ENCODE assay signal across 23 cellular contexts in genomic region chr6:24513602-24514001, GRCh38. TPM values are rescaled to one million over a fixed set of nuclear protein-coding genes. Genes with fewer than 3 reads are reported as not detected.
DNase-seq lines count a peak whose midpoint lies in the region; ATAC-seq and TF ChIP-seq lines count a peak whose summit lies in the region.
"Had no signal": no experiment of that assay in that cellular context is flagged by ENCODE, and none has a peak within 500 bp of the region (broad histone marks: within the 10 kb centered on the region; RNA-seq: fewer than 3 reads in every experiment).

No MANE protein-coding gene starts in this region.

- peaks cover 57% of the 10 kb centered on the region for H3K36me3 Mint-ChIP-seq in CD4-positive, CD25-positive, alpha-beta regulatory T cell
- H3K36me3 Mint-ChIP-seq: CD14-positive monocyte had no signal

- no peaks in the 10 kb centered on the region for H3K27me3 Mint-ChIP-seq in CD4-positive, CD25-positive, alpha-beta regulatory T cell
- H3K27me3 Mint-ChIP-seq: activated CD4-positive, alpha-beta memory T cell treated with anti-CD3 and anti-CD28 coated beads, Interleukin-2, amount 10 ng/mL, durations not matched to agents 7 days and 5 days had no signal

- H3K27ac Mint-ChIP-seq in CD4-positive, CD25-positive, alpha-beta regulatory T cell = peak overlapping the region in 2 of 3 donors; percentile 3 to 16
- H3K27ac Mint-ChIP-seq: activated CD4-positive, alpha-beta memory T cell treated with anti-CD3 and anti-CD28 coated beads, Interleukin-2, amount 10 ng/mL, durations not matched to agents 7 days and 5 days; CD14-positive monocyte had no signal

- no peaks in the 10 kb centered on the region for H4K20me1 ChIP-seq in MM.1S (ENCODE audit: insufficient read depth, low read length)

- no peak for ATAC-seq in CD4-positive, CD25-positive, alpha-beta regulatory T cell (ENCODE audit: low read depth in 2 of 2)
- ATAC-seq in GM19328 (IDR thresholded peaks at IDR 0.05; ENCODE audit: unreplicated experiment) (peak; percentile 54), HG02642 (IDR thresholded peaks at IDR 0.05; ENCODE audit: poor library complexity, unreplicated experiment) (peak; percentile 46), SK-N-SH treated with all-trans-retinoic acid at 6 μM for 48 hours (no peak), GM19452 (IDR thresholded peaks at IDR 0.05; ENCODE audit: unreplicated experiment) (no peak)
- ATAC-seq: psoas muscle had no signal

- H3K27ac ChIP-seq in CD4-positive, CD25-positive, alpha-beta regulatory T cell (ENCODE audit: insufficient read depth, low read length, poor library complexity, severe bottlenecking) = no peak overlapping the region
- H3K27ac ChIP-seq in MM.1S (ENCODE audit: low read length) = peak overlapping the region; percentile 72; the same call in 1 of the 2 replicates
- H3K27ac ChIP-seq: esophagus muscularis mucosa, GM23248, psoas muscle, spleen, upper lobe of left lung, VCaP had no signal

- TF ChIP-seq CTCF in MM.1S (IDR thresholded peaks at IDR 0.05; ENCODE audit: low read length) = peak; percentile 55

- H3K9ac ChIP-seq in MM.1S (ENCODE audit: low read length) = peak overlapping the region; percentile 24; the same call in 1 of the 2 replicates
- H3K9ac ChIP-seq: GM23248 had no signal

- peaks cover 2 to 12% (median 5%) of the 10 kb centered on the region in 4 donors for H3K4me1 Mint-ChIP-seq in CD4-positive, CD25-positive, alpha-beta regulatory T cell
- H3K4me1 Mint-ChIP-seq: activated CD4-positive, alpha-beta memory T cell treated with anti-CD3 and anti-CD28 coated beads, Interleukin-2, amount 10 ng/mL, durations not matched to agents 7 days and 5 days; CD14-positive monocyte had no signal

- H3K9me3 Mint-ChIP-seq in CD4-positive, CD25-positive, alpha-beta regulatory T cell = peaks cover 0 to 3% (median 0%) of the 10 kb centered on the region in 7 donors
- H3K9me3 Mint-ChIP-seq: activated CD4-positive, alpha-beta memory T cell treated with anti-CD3 and anti-CD28 coated beads, Interleukin-2, amount 10 ng/mL, durations not matched to agents 7 days and 5 days had no signal

- H3K4me1 ChIP-seq in CD4-positive, CD25-positive, alpha-beta regulatory T cell (ENCODE audit: control insufficient read depth, insufficient read depth, low read length, poor library complexity, severe bottlenecking) = no peaks in the 10 kb centered on the region
- H3K4me1 ChIP-seq in MM.1S (ENCODE audit: low read length) = peaks cover 28% of the 10 kb centered on the region
- H3K4me1 ChIP-seq: psoas muscle had no signal

- no peaks in the 10 kb centered on the region for H3K9me2 ChIP-seq in MM.1S (replicated peaks; ENCODE audit: insufficient read depth, low read length)

- no peaks in the 10 kb centered on the region for H3K9me3 ChIP-seq in CD4-positive, CD25-positive, alpha-beta regulatory T cell (ENCODE audit: control insufficient read depth in 2 of 2, low read length in 2 of 2)
- H3K9me3 ChIP-seq in MM.1S (replicated peaks; ENCODE audit: insufficient read depth, low read length) = no peaks in the 10 kb centered on the region
- H3K9me3 ChIP-seq: esophagus muscularis mucosa, psoas muscle, upper lobe of left lung had no signal

- no peak for DNase-seq in CD4-positive, CD25-positive, alpha-beta regulatory T cell
- peak; percentile 88 for DNase-seq in MM.1S
- DNase-seq in NCI-H2029 treated with DMSO at 0.1 percent for 48 hours (lab: John Stamatoyannopoulos, UW) = no peak
- no peak for DNase-seq in NCI-H2227 (lab: John Stamatoyannopoulos, UW; ENCODE audit: unreplicated experiment)
- DNase-seq: activated CD4-positive, alpha-beta memory T cell treated with anti-CD3 and anti-CD28 coated beads, Interleukin-2, amount 10 ng/mL, durations not matched to agents 7 days and 5 days; caudate nucleus; GM23248; IMR-90; mesenchymal stem cell; NCI-H2081 treated with DMSO at 0.1 percent for 48 hours; NCI-H748 treated with DMSO at 0.1 percent for 48 hours; psoas muscle; spleen; stimulated activated naive CD4-positive, alpha-beta T cell; T-helper 1 cell; upper lobe of left lung had no signal

- H3K4me2 ChIP-seq in MM.1S (ENCODE audit: low read depth, low read length) = peak overlapping the region; percentile 28

- H3K79me2 ChIP-seq in MM.1S (ENCODE audit: low read length) = no peaks in the 10 kb centered on the region

- no peak overlapping the region for H3K4me3 ChIP-seq in CD4-positive, CD25-positive, alpha-beta regulatory T cell (ENCODE audit: low read depth, low read length)
- H3K4me3 ChIP-seq in MM.1S (ENCODE audit: low read length) = no peak overlapping the region
- H3K4me3 ChIP-seq: esophagus muscularis mucosa, GM23248, psoas muscle, spleen, upper lobe of left lung had no signal

- no peak overlapping the region for H3K4me3 Mint-ChIP-seq in CD4-positive, CD25-positive, alpha-beta regulatory T cell
- H3K4me3 Mint-ChIP-seq: activated CD4-positive, alpha-beta memory T cell treated with anti-CD3 and anti-CD28 coated beads, Interleukin-2, amount 10 ng/mL, durations not matched to agents 7 days and 5 days; CD14-positive monocyte had no signal

- peaks cover 12% of the 10 kb centered on the region for H3K36me3 ChIP-seq in CD4-positive, CD25-positive, alpha-beta regulatory T cell (ENCODE audit: control insufficient read depth, insufficient read depth, low read length)
- no peaks in the 10 kb centered on the region for H3K36me3 ChIP-seq in MM.1S (replicated peaks; ENCODE audit: insufficient read depth, low read length)

- H3F3A ChIP-seq in MM.1S (ENCODE audit: insufficient read depth, low read length) = peaks cover 23% of the 10 kb centered on the region

- no peaks in the 10 kb centered on the region for H3K27me3 ChIP-seq in CD4-positive, CD25-positive, alpha-beta regulatory T cell (ENCODE audit: control insufficient read depth, insufficient read depth, low read length)
- H3K27me3 ChIP-seq in MM.1S (replicated peaks; ENCODE audit: insufficient read depth, low read length) = no peaks in the 10 kb centered on the region
- H3K27me3 ChIP-seq: esophagus muscularis mucosa, spleen, upper lobe of left lung had no signal

- 0 out of 2 replicates have a peak overlapping the region, but pooled peaks have one; percentile 12 for H2AFZ ChIP-seq in MM.1S (ENCODE audit: low read length)
- H2AFZ ChIP-seq: GM23248 had no signal

TF ChIP-seq in SK-N-SH treated with all-trans-retinoic acid at 6 μM for 48 hours, 23 proteins besides CTCF, POLR2A, EP300 and RAD21 (continues in another document):
- TF ChIP-seq ISL1 (CRISPR knock-in tag; IDR thresholded peaks at IDR 0.05) (no peak), CREB5 (CRISPR knock-in tag; IDR thresholded peaks at IDR 0.05; ENCODE audit: low read depth) (no peak), ZFP30 (CRISPR knock-in tag; IDR thresholded peaks at IDR 0.05) (no peak), ESRRG (CRISPR knock-in tag; IDR thresholded peaks at IDR 0.05) (no peak), SNAI2 (CRISPR knock-in tag; IDR thresholded peaks at IDR 0.05) (no peak), TOX (CRISPR knock-in tag; IDR thresholded peaks at IDR 0.05; ENCODE audit: borderline replicate concordance) (no peak), ZNF565 (CRISPR knock-in tag; conservative IDR thresholded peaks at IDR 0.05; ENCODE audit: low read depth) (no peak), ZFP3 (CRISPR knock-in tag; IDR thresholded peaks at IDR 0.05) (no peak), BACH2 (CRISPR knock-in tag; IDR thresholded peaks at IDR 0.05; ENCODE audit: borderline replicate concordance) (no peak), OSR1 (CRISPR knock-in tag; IDR thresholded peaks at IDR 0.05) (no peak), RARB (CRISPR knock-in tag; IDR thresholded peaks at IDR 0.05) (no peak), ZC3H10 (CRISPR knock-in tag; IDR thresholded peaks at IDR 0.05) (no peak), CSDC2 (CRISPR knock-in tag; IDR thresholded peaks at IDR 0.05) (no peak), PPARA (CRISPR knock-in tag; IDR thresholded peaks at IDR 0.05; ENCODE audit: borderline replicate concordance) (no peak), TCF4 (CRISPR knock-in tag; IDR thresholded peaks at IDR 0.05; ENCODE audit: borderline replicate concordance) (no peak)
- TF ChIP-seq, protein P1, sequence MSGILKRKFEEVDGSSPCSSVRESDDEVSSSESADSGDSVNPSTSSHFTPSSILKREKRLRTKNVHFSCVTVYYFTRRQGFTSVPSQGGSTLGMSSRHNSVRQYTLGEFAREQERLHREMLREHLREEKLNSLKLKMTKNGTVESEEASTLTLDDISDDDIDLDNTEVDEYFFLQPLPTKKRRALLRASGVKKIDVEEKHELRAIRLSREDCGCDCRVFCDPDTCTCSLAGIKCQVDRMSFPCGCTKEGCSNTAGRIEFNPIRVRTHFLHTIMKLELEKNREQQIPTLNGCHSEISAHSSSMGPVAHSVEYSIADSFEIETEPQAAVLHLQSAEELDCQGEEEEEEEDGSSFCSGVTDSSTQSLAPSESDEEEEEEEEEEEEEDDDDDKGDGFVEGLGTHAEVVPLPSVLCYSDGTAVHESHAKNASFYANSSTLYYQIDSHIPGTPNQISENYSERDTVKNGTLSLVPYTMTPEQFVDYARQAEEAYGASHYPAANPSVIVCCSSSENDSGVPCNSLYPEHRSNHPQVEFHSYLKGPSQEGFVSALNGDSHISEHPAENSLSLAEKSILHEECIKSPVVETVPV (CRISPR knock-in tag; IDR thresholded peaks at IDR 0.05) = no peak

RNA-seq across cellular contexts. Expression of gene ALDH5A1, which starts 18.8 kb away (rescaled TPM):
- total RNA-seq in CD4-positive, CD25-positive, alpha-beta regulatory T cell = 4.7 TPM
- polyA plus RNA-seq in CD4-positive, CD25-positive, alpha-beta regulatory T cell = 10 to 100 TPM in 2 of 4 donors, 1 to 10 TPM in 2; 9.1 to 14.9 (median 10.2) TPM

RNA-seq across cellular contexts. Expression of gene GPLD1, which starts 24.2 kb away (rescaled TPM):
- total RNA-seq in CD4-positive, CD25-positive, alpha-beta regulatory T cell = 1.7 TPM
- polyA plus RNA-seq in CD4-positive, CD25-positive, alpha-beta regulatory T cell = 1 to 10 TPM in 1 of 4 donors, under 1 TPM in 3; 0.36 to 1.3 (median 0.70) TPM
- polyA plus RNA-seq: CD14-positive monocyte had no signal

Comparison
In these comparisons a context has a peak if more than half of its experiments do, and no peak if none do; other contexts are left out.
1. ATAC-seq: peak in GM19328 (single experiment) and HG02642 (single experiment); none in CD4-positive, CD25-positive, alpha-beta regulatory T cell (0 of 2), SK-N-SH treated with all-trans-retinoic acid at 6 μM for 48 hours (single experiment) and GM19452 (single experiment).